1 cellular context compared by ENCODE assay signal in genomic region chr7:22354462-22354861, GRCh38.
TF ChIP-seq lines count a peak whose summit lies in the region.

No MANE protein-coding gene starts in this region.

TF ChIP-seq in HepG2, 621 proteins besides CTCF, POLR2A, EP300 and RAD21 (continued from another document):
- TF ChIP-seq ZNF639 (CRISPR knock-in tag; conservative IDR thresholded peaks at IDR 0.05): no peak
- TF ChIP-seq STAT6 (CRISPR knock-in tag; IDR thresholded peaks at IDR 0.05; ENCODE audit: borderline replicate concordance): no peak
- TF ChIP-seq ZNF441 (CRISPR knock-in tag; IDR thresholded peaks at IDR 0.05; ENCODE audit: borderline replicate concordance): 0 out of 2 replicates have a peak, but pooled peaks have one; percentile 34
- no peak for TF ChIP-seq GFI1 (CRISPR knock-in tag; IDR thresholded peaks at IDR 0.05; ENCODE audit: borderline replicate concordance)
- no peak for TF ChIP-seq CREB1 (IDR thresholded peaks at IDR 0.05)
- no peak for TF ChIP-seq CREB1 (CRISPR knock-in tag; IDR thresholded peaks at IDR 0.05)
- TF ChIP-seq XRCC5 (optimal IDR thresholded peaks at IDR 0.05; ENCODE audit: low read length): no peak
- TF ChIP-seq IKZF1 (IDR thresholded peaks at IDR 0.05): no peak
- TF ChIP-seq ZNF264 (CRISPR knock-in tag; IDR thresholded peaks at IDR 0.05): peak; percentile 100
- TF ChIP-seq E2F5 (CRISPR knock-in tag; conservative IDR thresholded peaks at IDR 0.05): no peak
- TF ChIP-seq ZNF414 (CRISPR knock-in tag; IDR thresholded peaks at IDR 0.05): 0 out of 2 replicates have a peak, but pooled peaks have one; percentile 48
- TF ChIP-seq DPF2 (CRISPR knock-in tag; IDR thresholded peaks at IDR 0.05; ENCODE audit: borderline replicate concordance, low read depth): no peak
- TF ChIP-seq ZNF879 (CRISPR knock-in tag; IDR thresholded peaks at IDR 0.05): no peak
- no peak for TF ChIP-seq NR2F6 (IDR thresholded peaks at IDR 0.05)
- TF ChIP-seq NR2F6 (CRISPR knock-in tag; IDR thresholded peaks at IDR 0.05): no peak
- no peak for TF ChIP-seq HNRNPK (IDR thresholded peaks at IDR 0.05; ENCODE audit: low read depth, low read length, poor library complexity, severe bottlenecking)
- TF ChIP-seq SIN3B (IDR thresholded peaks at IDR 0.05; ENCODE audit: low read length): no peak
- no peak for TF ChIP-seq ZNF607 (CRISPR knock-in tag; IDR thresholded peaks at IDR 0.05; ENCODE audit: borderline replicate concordance)
- TF ChIP-seq ZNF546 (CRISPR knock-in tag; conservative IDR thresholded peaks at IDR 0.05): 0 out of 2 replicates have a peak, but pooled peaks have one; percentile 4
- TF ChIP-seq ZNF598 (CRISPR knock-in tag; IDR thresholded peaks at IDR 0.05; ENCODE audit: borderline replicate concordance): no peak
- TF ChIP-seq MIXL1 (CRISPR knock-in tag; IDR thresholded peaks at IDR 0.05): 0 out of 2 replicates have a peak, but pooled peaks have one; percentile 34
